ENCODE assay signal across 21 cellular contexts in genomic region chr6:69937402-69938131, GRCh38.
"Had no signal": no experiment of that assay in that cellular context is flagged by ENCODE, and none has a peak within 500 bp of the region (broad histone marks: within the 10 kb centered on the region; RNA-seq: fewer than 3 reads in every experiment).

No MANE protein-coding gene starts in this region.

- H3K9me3 ChIP-seq: colonic mucosa, gastrocnemius medialis, neutrophil, SK-N-SH, upper lobe of left lung had no signal

- H3K4me1 Mint-ChIP-seq: natural killer cell, T-cell had no signal

- ATAC-seq: natural killer cell, T-cell had no signal

- H3K36me3 ChIP-seq: cardiac muscle cell, colonic mucosa, gastrocnemius medialis, neutrophil, upper lobe of left lung had no signal

- H3K4me3 Mint-ChIP-seq: activated B cell treated with CpG ODN at 0.5 μM for 24 hours; activated CD4-positive, alpha-beta memory T cell treated with anti-CD3 and anti-CD28 coated beads for 36 hours; activated naive CD8-positive, alpha-beta T cell; natural killer cell; stimulated activated naive CD8-positive, alpha-beta T cell treated with anti-CD3 and anti-CD28 coated beads, Interleukin-15, Interleukin-2, amounts not matched to agents 100 ng/mL and 50 ng/mL, for 24 hours; T-cell had no signal

- H3K9ac ChIP-seq: SK-N-SH had no signal

- H3K36me3 Mint-ChIP-seq: activated CD4-positive, alpha-beta memory T cell treated with anti-CD3 and anti-CD28 coated beads for 36 hours; activated naive CD8-positive, alpha-beta T cell; natural killer cell; T-cell had no signal

- H3K9me3 Mint-ChIP-seq: activated B cell treated with CpG ODN at 0.5 μM for 24 hours; activated CD4-positive, alpha-beta memory T cell treated with anti-CD3 and anti-CD28 coated beads for 36 hours; stimulated activated naive CD8-positive, alpha-beta T cell treated with anti-CD3 and anti-CD28 coated beads, Interleukin-15, Interleukin-2, amounts not matched to agents 100 ng/mL and 50 ng/mL, for 24 hours; T-cell had no signal

- DNase-seq: activated B cell treated with CpG ODN at 0.5 μM for 24 hours; activated CD4-positive, alpha-beta memory T cell treated with anti-CD3 and anti-CD28 coated beads for 36 hours; activated CD4-positive, alpha-beta T cell treated with anti-CD3 and anti-CD28 coated beads for 4 hours; activated T-cell treated with anti-CD3 and anti-CD28 coated beads for 4 hours; colonic mucosa; gastrocnemius medialis; head of caudate nucleus; kidney; natural killer cell; posterior cingulate gyrus; retina; SK-N-SH; stimulated activated CD4-positive, alpha-beta T cell treated with anti-CD3 and anti-CD28 coated beads, Interleukin-12 subunit alpha, Interleukin-12 subunit beta, amount 100 ng/mL, for 4 hours; stimulated activated CD4-positive, alpha-beta T cell treated with anti-CD3 and anti-CD28 coated beads, Interleukin-1b, Interleukin-23, amount 100 ng/mL, for 48 hours; T-cell; upper lobe of left lung had no signal

- H3K4me3 ChIP-seq: cardiac muscle cell, colonic mucosa, gastrocnemius medialis, upper lobe of left lung had no signal

- H3K4me1 ChIP-seq: colonic mucosa, upper lobe of left lung had no signal

- FAIRE-seq: endometrium, kidney had no signal

- H3K4me2 ChIP-seq: SK-N-SH had no signal

- H3K27ac ChIP-seq: cardiac muscle cell, colonic mucosa, gastrocnemius medialis, neutrophil had no signal

- H3K27me3 ChIP-seq: cardiac muscle cell, colonic mucosa, gastrocnemius medialis, neutrophil, upper lobe of left lung had no signal

- H3K27ac Mint-ChIP-seq: activated CD4-positive, alpha-beta memory T cell treated with anti-CD3 and anti-CD28 coated beads for 36 hours; activated naive CD8-positive, alpha-beta T cell; natural killer cell; stimulated activated naive CD8-positive, alpha-beta T cell treated with anti-CD3 and anti-CD28 coated beads, Interleukin-15, Interleukin-2, amounts not matched to agents 100 ng/mL and 50 ng/mL, for 24 hours; T-cell had no signal

- H3K27me3 Mint-ChIP-seq: activated B cell treated with CpG ODN at 0.5 μM for 24 hours had no signal
